In genomic region chr20:35710884-35711587, GRCh38 we compare ENCODE assay signal across 1 cellular context.
A peak's percentile ranks its signal among the peaks of the same experiment; 100 is the strongest.
TF ChIP-seq lines count a peak whose summit lies in the region.

No MANE protein-coding gene starts in this region.

TF ChIP-seq in HepG2, 621 proteins besides CTCF, POLR2A, EP300 and RAD21:
- TF ChIP-seq DNMT3B (CRISPR knock-in tag; conservative IDR thresholded peaks at IDR 0.05): peak; percentile 65; the same call in 1 of the 2 replicates
- TF ChIP-seq ATF6 (CRISPR knock-in tag; conservative IDR thresholded peaks at IDR 0.05): 0 out of 2 replicates have a peak, but pooled peaks have one; percentile 54
- peak; percentile 54; the same call in 1 of the 2 replicates for TF ChIP-seq RBFOX2 (IDR thresholded peaks at IDR 0.05; ENCODE audit: low read depth, low read length)
- no peak for TF ChIP-seq ZBTB3 (CRISPR knock-in tag; IDR thresholded peaks at IDR 0.05; ENCODE audit: borderline replicate concordance, low read depth)
- TF ChIP-seq TBP (CRISPR knock-in tag; IDR thresholded peaks at IDR 0.05): no peak
- TF ChIP-seq SSRP1 (CRISPR knock-in tag; IDR thresholded peaks at IDR 0.05): peak; percentile 63; the same call in 1 of the 2 replicates
- no peak for TF ChIP-seq SKIL (CRISPR knock-in tag; IDR thresholded peaks at IDR 0.05; ENCODE audit: borderline replicate concordance)
- TF ChIP-seq CEBPB (IDR thresholded peaks at IDR 0.05; ENCODE audit: borderline replicate concordance, low read depth, low read length): no peak
- TF ChIP-seq HOXA7 (CRISPR knock-in tag; IDR thresholded peaks at IDR 0.05): no peak
- peak; percentile 73; the same call in 1 of the 2 replicates for TF ChIP-seq MBD4 (IDR thresholded peaks at IDR 0.05; ENCODE audit: borderline replicate concordance, low read length)
- no peak for TF ChIP-seq ZNF792 (CRISPR knock-in tag; IDR thresholded peaks at IDR 0.05)
- no peak for TF ChIP-seq ZNF280B (CRISPR knock-in tag; IDR thresholded peaks at IDR 0.05; ENCODE audit: borderline replicate concordance)
- TF ChIP-seq GLMP (CRISPR knock-in tag; IDR thresholded peaks at IDR 0.05; ENCODE audit: borderline replicate concordance): no peak
- no peak for TF ChIP-seq SMAD3 (CRISPR knock-in tag; IDR thresholded peaks at IDR 0.05)
- peak; percentile 27 for TF ChIP-seq AGO2 (optimal IDR thresholded peaks at IDR 0.05; ENCODE audit: low read depth, low read length)
- TF ChIP-seq POLR2AphosphoS2 (IDR thresholded peaks at IDR 0.05; ENCODE audit: low read depth, low read length): peak; percentile 54; the same call in 1 of the 2 replicates
- TF ChIP-seq SMYD3 (CRISPR knock-in tag; IDR thresholded peaks at IDR 0.05): 0 out of 2 replicates have a peak, but pooled peaks have one; percentile 27
- no peak for TF ChIP-seq ZNF430 (CRISPR knock-in tag; IDR thresholded peaks at IDR 0.05)
